In the genomic region with DNA sequence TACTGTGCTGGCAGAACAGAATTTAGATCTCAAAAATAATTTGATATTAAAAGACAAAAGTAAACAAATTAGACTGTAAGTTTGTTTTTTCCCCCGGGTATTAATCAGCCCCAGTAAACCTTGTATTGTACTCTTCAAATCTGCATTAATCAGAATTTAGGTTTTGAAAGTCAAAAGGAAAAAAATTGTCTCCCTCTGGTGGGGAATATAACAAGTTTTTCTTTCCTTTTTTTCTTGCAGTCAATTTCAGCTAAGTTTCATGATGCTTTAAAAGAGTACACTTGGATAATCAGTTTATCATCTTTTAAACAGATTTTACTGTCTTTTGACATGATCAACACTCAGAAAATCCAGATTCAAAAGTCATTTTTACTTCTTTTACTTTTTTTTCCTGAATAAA, we compare ENCODE assay signal across 8 cellular contexts.
DNase-seq lines count a peak whose midpoint lies in the region; ATAC-seq and TF ChIP-seq lines count a peak whose summit lies in the region.
"Had no signal": no experiment of that assay in that cellular context is flagged by ENCODE, and none has a peak within 500 bp of the region (broad histone marks: within the 10 kb centered on the region; RNA-seq: fewer than 3 reads in every experiment).

No MANE protein-coding gene starts in this region.

- H3K27me3 ChIP-seq in osteoblast (ENCODE audit: insufficient read depth, low read length), result no peaks in the 10 kb centered on the region

- no peaks in the 10 kb centered on the region for H3K4me1 ChIP-seq in osteoblast (ENCODE audit: insufficient read depth, low read length)

- H3K4me2 ChIP-seq in osteoblast (ENCODE audit: insufficient read depth, low read length), result no peak overlapping the region

- H3K27ac Mint-ChIP-seq in endothelial cell (ENCODE audit: unreplicated experiment), result no peak overlapping the region
- H3K27ac Mint-ChIP-seq in activated CD8-positive, alpha-beta memory T cell treated with anti-CD3 and anti-CD28 coated beads, Interleukin-2, amount 10 ng/mL, durations not matched to agents 7 days and 5 days, result no peak overlapping the region

- peaks cover 1% of the 10 kb centered on the region for H3K27me3 Mint-ChIP-seq in endothelial cell (ENCODE audit: unreplicated experiment)
- peaks cover 8% of the 10 kb centered on the region for H3K27me3 Mint-ChIP-seq in activated CD8-positive, alpha-beta memory T cell treated with anti-CD3 and anti-CD28 coated beads, Interleukin-2, amount 10 ng/mL, durations not matched to agents 7 days and 5 days

- no peaks in the 10 kb centered on the region for H3K36me3 Mint-ChIP-seq in endothelial cell (ENCODE audit: low read depth, unreplicated experiment)
- H3K36me3 Mint-ChIP-seq in activated CD8-positive, alpha-beta memory T cell treated with anti-CD3 and anti-CD28 coated beads, Interleukin-2, amount 10 ng/mL, durations not matched to agents 7 days and 5 days, result no peaks in the 10 kb centered on the region

- peak; percentile 6 for DNase-seq in G401 (ENCODE audit: low spot score)
- peak; percentile 6 for DNase-seq in NCI-H1105 (lab: John Stamatoyannopoulos, UW)
- DNase-seq in endothelial cell (ENCODE audit: low spot score), result no peak
- no peak for DNase-seq in osteoblast (ENCODE audit: insufficient read length, low spot score, missing footprints)
- no peak for DNase-seq in activated CD8-positive, alpha-beta memory T cell treated with anti-CD3 and anti-CD28 coated beads, Interleukin-2, amount 10 ng/mL, durations not matched to agents 7 days and 5 days
- DNase-seq: central memory CD4-positive, alpha-beta T cell had no signal

- H3K9me3 Mint-ChIP-seq in endothelial cell (ENCODE audit: unreplicated experiment), result no peaks in the 10 kb centered on the region
- no peaks in the 10 kb centered on the region for H3K9me3 Mint-ChIP-seq in activated CD8-positive, alpha-beta memory T cell treated with anti-CD3 and anti-CD28 coated beads, Interleukin-2, amount 10 ng/mL, durations not matched to agents 7 days and 5 days (ENCODE audit: low read depth)

- H3K4me1 Mint-ChIP-seq in endothelial cell (ENCODE audit: unreplicated experiment), result no peaks in the 10 kb centered on the region
- no peaks in the 10 kb centered on the region for H3K4me1 Mint-ChIP-seq in activated CD8-positive, alpha-beta memory T cell treated with anti-CD3 and anti-CD28 coated beads, Interleukin-2, amount 10 ng/mL, durations not matched to agents 7 days and 5 days

- no peak overlapping the region for H2AFZ ChIP-seq in osteoblast (ENCODE audit: low read length)

- H3K36me3 ChIP-seq in osteoblast (ENCODE audit: insufficient read depth, low read length), result no peaks in the 10 kb centered on the region

- CTCF ChIA-PET in activated CD8-positive, alpha-beta memory T cell treated with anti-CD3 and anti-CD28 coated beads, Interleukin-2, amount 10 ng/mL, durations not matched to agents 7 days and 5 days (lab: Charles Lee), result interaction anchor here (1.1 kb wide), 1 partner anchor 18 kb away, joined by 3 read pairs; no protein-coding TSS in a partner anchor

- H3K4me3 ChIP-seq in osteoblast (ENCODE audit: insufficient read depth, low read length), result no peak overlapping the region

- peak; percentile 52 for TF ChIP-seq CTCF in endothelial cell (IDR thresholded peaks at IDR 0.05; ENCODE audit: unreplicated experiment)
- TF ChIP-seq CTCF in osteoblast (IDR thresholded peaks at IDR 0.05; ENCODE audit: extremely low read depth, low read depth, low read length), result peak; percentile 31

- H3K79me2 ChIP-seq in osteoblast (ENCODE audit: insufficient read depth, low read length), result no peaks in the 10 kb centered on the region

- in situ Hi-C loops in G401 (cut with HindIII; ENCODE audit: low sequenced_read_pairs), result no loop called here

- H4K20me1 ChIP-seq in osteoblast (ENCODE audit: insufficient read depth, low read length), result no peaks in the 10 kb centered on the region

- no peak overlapping the region for H3K27ac ChIP-seq in osteoblast (ENCODE audit: low read depth, low read length)

- H3K4me3 Mint-ChIP-seq in endothelial cell (ENCODE audit: unreplicated experiment), result no peak overlapping the region
- no peak overlapping the region for H3K4me3 Mint-ChIP-seq in activated CD8-positive, alpha-beta memory T cell treated with anti-CD3 and anti-CD28 coated beads, Interleukin-2, amount 10 ng/mL, durations not matched to agents 7 days and 5 days

- no peaks in the 10 kb centered on the region for H3K9me3 ChIP-seq in osteoblast (ENCODE audit: low read depth, low read length)

- ATAC-seq in GM19351 (IDR thresholded peaks at IDR 0.05; ENCODE audit: unreplicated experiment) (no peak), GM19397 (IDR thresholded peaks at IDR 0.05; ENCODE audit: unreplicated experiment) (no peak)
- no peak for ATAC-seq in activated CD8-positive, alpha-beta memory T cell treated with anti-CD3 and anti-CD28 coated beads, Interleukin-2, amount 10 ng/mL, durations not matched to agents 7 days and 5 days

Comparison
In these comparisons a context has a peak if more than half of its experiments do, and no peak if none do; other contexts are left out.
1. DNase-seq: peak in G401 (single experiment) and NCI-H1105 (single experiment); none in endothelial cell (single experiment), osteoblast (single experiment) and activated CD8-positive, alpha-beta memory T cell treated with anti-CD3 and anti-CD28 coated beads, Interleukin-2, amount 10 ng/mL, durations not matched to agents 7 days and 5 days (single experiment).